In the genomic region with DNA sequence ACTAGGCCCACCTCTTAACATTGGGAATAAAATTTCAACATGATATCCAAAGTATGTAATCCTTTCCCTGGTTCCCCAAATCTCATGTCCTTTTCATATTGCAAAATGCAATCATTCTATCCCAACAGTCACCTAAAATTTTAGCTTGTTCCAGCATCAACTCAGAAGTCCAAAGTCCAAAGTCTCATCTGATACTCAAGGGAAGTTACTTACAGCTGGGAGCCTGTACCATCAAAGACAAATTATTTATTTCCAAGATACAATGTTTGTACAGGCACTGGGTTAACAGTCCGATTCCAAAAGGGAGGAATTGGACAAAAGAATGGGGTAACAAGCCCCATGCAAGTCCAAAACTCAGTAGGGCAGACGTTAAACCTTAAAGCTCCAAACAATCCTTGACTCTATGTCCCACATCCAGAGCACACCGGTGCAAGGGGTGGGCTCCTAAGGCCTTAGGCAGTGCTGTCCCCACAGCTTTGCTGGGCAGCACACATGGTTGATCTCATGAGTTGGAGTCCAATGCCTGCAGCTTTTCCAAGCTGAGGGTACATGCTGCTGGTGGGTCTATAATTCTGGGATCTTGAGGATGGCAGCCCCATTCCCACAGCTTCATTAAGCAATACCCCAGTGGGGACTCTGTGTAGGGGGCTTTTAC, we compare ENCODE assay signal across 4 cellular contexts.
"Had no signal": no experiment of that assay in that cellular context is flagged by ENCODE, and none has a peak within 500 bp of the region (broad histone marks: within the 10 kb centered on the region; RNA-seq: fewer than 3 reads in every experiment).

No MANE protein-coding gene starts in this region.

- DNase-seq: H9, HCEC 1CT had no signal

- H3K27ac Mint-ChIP-seq: H9 had no signal

- H3K4me3 Mint-ChIP-seq: GM23338, H9 had no signal

- H2AFZ ChIP-seq: GM23338 had no signal

- ATAC-seq: GM23338, K562 had no signal

- H3K4me2 ChIP-seq: GM23338 had no signal

- H3K4me3 ChIP-seq: GM23338, K562 had no signal

- H3K4me1 Mint-ChIP-seq: GM23338 had no signal
